In genomic region chrX:123108513-123109427, GRCh38 we compare ENCODE assay signal across 15 cellular contexts.
"Had no signal": no experiment of that assay in that cellular context is flagged by ENCODE, and none has a peak within 500 bp of the region (broad histone marks: within the 10 kb centered on the region; RNA-seq: fewer than 3 reads in every experiment).

No MANE protein-coding gene starts in this region.

- H3K4me3 ChIP-seq: hepatocyte, psoas muscle, upper lobe of left lung had no signal

- H3K9me3 ChIP-seq: psoas muscle, upper lobe of left lung had no signal

- FAIRE-seq: colon had no signal

- H3K27ac ChIP-seq: hepatocyte, psoas muscle, upper lobe of left lung had no signal

- ATAC-seq: activated CD8-positive, alpha-beta memory T cell treated with anti-CD3 and anti-CD28 coated beads, Interleukin-2, amount 10 ng/mL, durations not matched to agents 7 days and 5 days; activated T-cell treated with anti-CD3 and anti-CD28 coated beads, Interleukin-2, amount 50 U/mL, for 4 hours; psoas muscle; stimulated activated naive CD8-positive, alpha-beta T cell treated with anti-CD3 and anti-CD28 coated beads, Interleukin-15, Interleukin-2, amounts not matched to agents 100 U/mL and 50 U/mL, for 24 hours had no signal

- H3K27me3 ChIP-seq: hepatocyte, upper lobe of left lung had no signal

- H3K4me2 ChIP-seq: hepatocyte had no signal

- DNase-seq: activated CD4-positive, alpha-beta T cell treated with anti-CD3 and anti-CD28 coated beads for 1 hour; activated CD4-positive, alpha-beta T cell treated with anti-CD3 and anti-CD28 coated beads, Interleukin-2, amount 50 U/mL, for 48 hours; activated CD8-positive, alpha-beta memory T cell treated with anti-CD3 and anti-CD28 coated beads, Interleukin-2, amount 10 ng/mL, durations not matched to agents 7 days and 5 days; activated gamma-delta T cell; activated naive CD8-positive, alpha-beta T cell treated with anti-CD3 and anti-CD28 coated beads for 36 hours; activated T-cell treated with anti-CD3 and anti-CD28 coated beads, Interleukin-2, amount 50 U/mL, for 4 hours; anterior cingulate cortex; nephron progenitor cell; psoas muscle; stimulated activated CD4-positive, alpha-beta T cell treated with anti-CD3 and anti-CD28 coated beads, Interleukin-4, amount 100 ng/mL, for 1 hour; stimulated activated CD8-positive, alpha-beta memory T cell treated with anti-CD3 and anti-CD28 coated beads, Interleukin-4, amount 100 ng/mL, for 48 hours; stimulated activated naive CD8-positive, alpha-beta T cell treated with anti-CD3 and anti-CD28 coated beads, Interleukin-15, Interleukin-2, amounts not matched to agents 100 U/mL and 50 U/mL, for 24 hours; upper lobe of left lung had no signal

- H3K36me3 ChIP-seq: upper lobe of left lung had no signal

- H3K4me1 ChIP-seq: psoas muscle, upper lobe of left lung had no signal
